20 cellular contexts compared by ENCODE assay signal in the genomic region with DNA sequence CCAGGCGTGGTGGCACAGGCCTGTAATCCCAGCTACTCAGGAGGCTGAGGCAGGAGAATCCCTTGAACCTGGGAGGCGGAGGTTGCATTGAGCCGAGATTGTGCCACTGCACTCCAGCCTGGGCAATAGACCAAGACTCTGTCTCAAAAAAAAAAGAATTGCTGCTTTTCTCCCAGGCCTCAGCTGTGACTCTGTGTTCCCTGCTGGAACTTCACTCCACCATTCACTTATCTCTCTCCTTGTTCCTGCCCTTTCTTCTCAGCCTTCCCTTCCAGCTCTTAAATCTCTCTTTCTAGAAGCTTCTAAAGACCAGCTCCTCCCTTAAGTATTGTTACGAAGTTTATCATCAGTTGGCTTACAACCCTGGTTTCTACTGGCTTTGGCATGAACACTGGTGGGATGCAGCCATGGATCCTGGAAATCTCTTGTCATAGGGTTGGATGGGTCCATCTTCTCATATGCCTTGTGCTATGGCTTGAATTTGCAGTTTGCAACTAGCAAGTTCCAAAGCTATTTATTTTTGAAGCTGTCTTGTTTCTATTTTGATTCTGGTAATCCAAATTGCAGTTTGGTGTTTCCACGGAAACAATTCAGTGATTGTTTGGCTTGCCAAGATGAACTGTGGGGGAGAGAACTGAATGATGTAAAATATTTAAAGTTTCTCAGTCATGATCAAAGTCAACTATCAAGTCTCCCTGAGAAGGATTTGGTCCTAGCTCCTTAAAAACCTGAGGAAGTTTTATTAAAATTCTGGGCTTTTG. TPM values are rescaled to one million over a fixed set of nuclear protein-coding genes. Genes with fewer than 3 reads are reported as not detected.
A peak's percentile ranks its signal among the peaks of the same experiment; 100 is the strongest.
DNase-seq lines count a peak whose midpoint lies in the region; ATAC-seq and TF ChIP-seq lines count a peak whose summit lies in the region.
"Had no signal": no experiment of that assay in that cellular context is flagged by ENCODE, and none has a peak within 500 bp of the region (broad histone marks: within the 10 kb centered on the region; RNA-seq: fewer than 3 reads in every experiment).

No MANE protein-coding gene starts in this region.

- H3K9me2 ChIP-seq in PC-3 (replicated peaks; ENCODE audit: low read length) = no peaks in the 10 kb centered on the region

- H3K4me1 ChIP-seq in mesenchymal stem cell (ENCODE audit: control insufficient read depth, insufficient read depth, low read depth, low read length) (peaks cover 4% of the 10 kb centered on the region), PC-3 (ENCODE audit: insufficient read depth, low read length) (no peaks in the 10 kb centered on the region)
- H3K4me1 ChIP-seq: BLaER1, SJSA1, upper lobe of left lung had no signal

- H2BK5ac ChIP-seq in mesenchymal stem cell (ENCODE audit: low read depth, low read length, poor library complexity, severe bottlenecking) = no peak overlapping the region

- H3K4me2 ChIP-seq in mesenchymal stem cell (ENCODE audit: low read length, poor library complexity, severe bottlenecking) (no peak overlapping the region), PC-3 (ENCODE audit: low read length) (no peak overlapping the region)
- H3K4me2 ChIP-seq: BLaER1 had no signal

- no peaks in the 10 kb centered on the region for H3K79me1 ChIP-seq in mesenchymal stem cell (replicated peaks; ENCODE audit: low read length, poor library complexity, severe bottlenecking)

- no peak overlapping the region for H3K4ac ChIP-seq in mesenchymal stem cell (ENCODE audit: low read depth in 1 of 2, low read length in 2 of 2)

- WGBS in mesenchymal stem cell = 98% methylated on average over 5 of the region's 5 CpGs

- BruUV-seq in PC-3 (replicated peaks; lab: Mats Ljungman, UMichigan) = no TSS peak

- ATAC-seq in PC-3 = no peak

- H3K27ac ChIP-seq in angular gyrus (ENCODE audit: low read depth, low read length) (peak overlapping the region; percentile 92), mesenchymal stem cell (ENCODE audit: low read length, poor library complexity, severe bottlenecking) (no peak overlapping the region), temporal lobe (ENCODE audit: low read depth, low read length) (peak overlapping the region; percentile 92), PC-3 (ENCODE audit: low read length) (no peak overlapping the region)
- H3K27ac ChIP-seq: BLaER1, SJSA1, upper lobe of left lung had no signal

- in situ Hi-C loops in ACHN (cut with HindIII; ENCODE audit: low pct_ligation_motif_present, low pct_unique_long_range_greater_than_20kb, low sequenced_read_pairs) = no loop called here

- H3K18ac ChIP-seq in mesenchymal stem cell (ENCODE audit: low read depth in 1 of 2, low read length in 2 of 2) = no peak overlapping the region

- DNase-seq in fibroblast of peridontal ligament (ENCODE audit: extremely low read depth) = peak; percentile 60
- no peak for DNase-seq in mesenchymal stem cell
- DNase-seq in central memory CD4-positive, alpha-beta T cell = no peak
- DNase-seq in PC-3 = no peak
- DNase-seq in ACHN = no peak
- DNase-seq: activated CD4-positive, alpha-beta T cell treated with anti-CD3 and anti-CD28 coated beads, Interleukin-2, amount 50 U/mL, for 1 hour; DMS153; glutamatergic neuron; Kasumi-1; kidney; naive B cell; NCI-H1436 treated with DMSO at 0.1 percent for 48 hours; NCI-H446 treated with DMSO at 0.1 percent for 48 hours; stimulated activated CD4-positive, alpha-beta T cell treated with anti-CD3 and anti-CD28 coated beads, Interleukin-1b, Interleukin-23, amount 100 ng/mL, for 48 hours; T1000; upper lobe of left lung had no signal

- no peak overlapping the region for H3K14ac ChIP-seq in mesenchymal stem cell (ENCODE audit: low read length in 2 of 2)

- H3K27me3 ChIP-seq in mesenchymal stem cell (ENCODE audit: control insufficient read depth in 1 of 2, insufficient read depth in 1 of 2, low read length in 2 of 2) (no peaks in the 10 kb centered on the region), PC-3 (ENCODE audit: low read length) (no peaks in the 10 kb centered on the region)
- H3K27me3 ChIP-seq: BLaER1, SJSA1, upper lobe of left lung had no signal

- H3K9ac ChIP-seq in mesenchymal stem cell (ENCODE audit: low read length) = peak overlapping the region; percentile 26
- H3K9ac ChIP-seq in PC-3 (ENCODE audit: low read length) = no peak overlapping the region
- H3K9ac ChIP-seq: BLaER1 had no signal

- no peak for TF ChIP-seq CTCF in PC-3 (conservative IDR thresholded peaks at IDR 0.05; ENCODE audit: low read depth, low read length)

- no peak overlapping the region for H4K8ac ChIP-seq in mesenchymal stem cell (ENCODE audit: low read length)

- no peaks in the 10 kb centered on the region for H3K79me2 ChIP-seq in PC-3 (ENCODE audit: low read length)

- H3K36me3 ChIP-seq in mesenchymal stem cell (ENCODE audit: control insufficient read depth in 1 of 2, insufficient read depth in 2 of 2, low read depth in 1 of 2, low read length in 2 of 2) (peaks cover 8 to 15% of the 10 kb centered on the region in 2 experiments), PC-3 (ENCODE audit: low read depth, low read length) (no peaks in the 10 kb centered on the region; the same call in 1 of the 2 replicates)
- H3K36me3 ChIP-seq: SJSA1 had no signal

- no peak overlapping the region for H4K91ac ChIP-seq in mesenchymal stem cell (ENCODE audit: low read length)

- no peaks in the 10 kb centered on the region for H3K9me3 ChIP-seq in mesenchymal stem cell (ENCODE audit: control insufficient read depth, low read length)
- H3K9me3 ChIP-seq in PC-3 (ENCODE audit: low read length) = no peaks in the 10 kb centered on the region
- H3K9me3 ChIP-seq: BLaER1, SJSA1, upper lobe of left lung had no signal

- no peak overlapping the region for H2BK15ac ChIP-seq in mesenchymal stem cell (ENCODE audit: low read depth, poor library complexity, severe bottlenecking)

- H2BK12ac ChIP-seq in mesenchymal stem cell (ENCODE audit: low read length in 2 of 2) = no peak overlapping the region

- no peak overlapping the region for H2BK120ac ChIP-seq in mesenchymal stem cell (ENCODE audit: low read depth, low read length)

- POLR2A ChIA-PET in PC-3 (lab: Charles Lee; ENCODE audit: unreplicated experiment) = no interaction called here

- no peaks in the 10 kb centered on the region for H4K20me1 ChIP-seq in PC-3 (ENCODE audit: low read length)
- H4K20me1 ChIP-seq: BLaER1 had no signal

- H3K4me3 ChIP-seq in mesenchymal stem cell (ENCODE audit: insufficient read depth in 1 of 2, low read depth in 1 of 2, low read length in 2 of 2) (no peak overlapping the region), PC-3 (ENCODE audit: low read length) (no peak overlapping the region)
- H3K4me3 ChIP-seq: BLaER1, SJSA1, upper lobe of left lung had no signal

- no peaks in the 10 kb centered on the region for H3F3A ChIP-seq in PC-3 (ENCODE audit: low read length, unreplicated experiment)

- CTCF ChIA-PET in PC-3 (lab: Charles Lee) = no interaction called here

- H3K23ac ChIP-seq in mesenchymal stem cell (ENCODE audit: low read length in 2 of 2) = no peak overlapping the region

- H2AFZ ChIP-seq in mesenchymal stem cell (ENCODE audit: low read depth, low read length) (no peak overlapping the region), PC-3 (ENCODE audit: low read length) (no peak overlapping the region)

- H2AK5ac ChIP-seq in mesenchymal stem cell (ENCODE audit: low read length, severe bottlenecking) = no peak overlapping the region

- intact Hi-C loops in PC-3 (cut with micrococcal nuclease) = no loop called here

RNA-seq across cellular contexts. Expression of a gene that starts 10.4 kb away (rescaled TPM):
- polyA plus RNA-seq in mesenchymal stem cell (2013, experiment 1 of 2) = 3.9 TPM
- polyA plus RNA-seq in mesenchymal stem cell (2013, experiment 2 of 2) = 4.5 TPM
- total RNA-seq in temporal lobe (7.4 TPM), PC-3 (2014; rRNA removed) (3.9 and 10.3 TPM in 2 replicates)

Comparison
In these comparisons a context has a peak if more than half of its experiments do, and no peak if none do; other contexts are left out.
1. H3K27ac ChIP-seq: peak in angular gyrus (single experiment) and temporal lobe (single experiment); none in mesenchymal stem cell (single experiment) and PC-3 (single experiment).